ENCODE assay signal across 35 cellular contexts in the genomic region with DNA sequence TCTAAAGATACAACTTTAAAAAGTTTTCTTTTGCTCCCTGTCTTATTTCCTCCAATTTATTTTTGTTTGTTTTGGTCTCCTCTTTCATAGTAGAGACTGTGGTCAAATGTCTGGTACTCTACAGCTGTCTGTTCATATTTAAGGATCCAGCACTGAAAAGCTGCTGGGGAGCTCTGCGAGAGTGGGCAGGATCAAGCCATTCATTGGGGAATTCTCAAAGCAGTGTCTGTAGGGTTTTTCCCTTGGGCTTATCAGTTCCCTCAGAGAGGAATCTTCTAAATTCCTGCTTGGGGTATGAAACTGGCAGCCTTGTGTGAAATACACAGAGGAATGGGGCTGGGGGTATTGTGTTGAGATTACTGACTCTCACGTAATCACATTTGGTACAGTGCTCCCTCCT.
"Had no signal": no experiment of that assay in that cellular context is flagged by ENCODE, and none has a peak within 500 bp of the region (broad histone marks: within the 10 kb centered on the region; RNA-seq: fewer than 3 reads in every experiment).

No MANE protein-coding gene starts in this region.

- H3K79me2 ChIP-seq: hepatocyte had no signal

- H3K4me1 ChIP-seq: body of pancreas, colonic mucosa had no signal

- H3K4me3 ChIP-seq: body of pancreas, cardiac muscle cell, colonic mucosa, gastrocnemius medialis, hepatocyte, ovary, upper lobe of left lung had no signal

- H3K27me3 ChIP-seq: body of pancreas, cardiac muscle cell, colonic mucosa, gastrocnemius medialis, hepatocyte, ovary, upper lobe of left lung had no signal

- DNase-seq: activated CD4-positive, alpha-beta memory T cell treated with anti-CD3 and anti-CD28 coated beads, Interleukin-2, amount 10 ng/mL, durations not matched to agents 7 days and 5 days; activated CD4-positive, alpha-beta T cell treated with anti-CD3 and anti-CD28 coated beads for 1 hour; activated CD4-positive, alpha-beta T cell treated with anti-CD3 and anti-CD28 coated beads, Interleukin-2, amount 10 ng/mL, durations not matched to agents 7 days and 5 days; activated CD8-positive, alpha-beta memory T cell treated with anti-CD3 and anti-CD28 coated beads, Interleukin-2, amount 10 ng/mL, durations not matched to agents 7 days and 5 days; activated effector memory CD4-positive, alpha-beta T cell treated with Interleukin-2 at 50 U/mL for 16 hours; activated naive CD4-positive, alpha-beta T cell treated with Interleukin-2 at 50 U/mL for 16 hours; activated T-cell treated with anti-CD3 and anti-CD28 coated beads for 4 hours; activated T-cell treated with anti-CD3 and anti-CD28 coated beads, Interleukin-2, amount 50 U/mL, for 72 hours; aorta; body of pancreas; cerebellar nuclear complex; colonic mucosa; effector memory CD4-positive, alpha-beta T cell; erythroblast; gastrocnemius medialis; glutamatergic neuron; immature natural killer cell; kidney; left colon; ovary; retina; small intestine; stimulated activated CD4-positive, alpha-beta T cell treated with anti-CD3 and anti-CD28 coated beads, Interleukin-1b, Interleukin-23, amount 100 ng/mL, for 48 hours; stimulated activated CD4-positive, alpha-beta T cell treated with anti-CD3 and anti-CD28 coated beads, Interleukin-4, amount 100 ng/mL, for 4 hours; stimulated activated CD8-positive, alpha-beta memory T cell treated with anti-CD3 and anti-CD28 coated beads, Interleukin-4, amount 100 ng/mL, for 48 hours; stimulated activated naive CD8-positive, alpha-beta T cell treated with anti-CD3 and anti-CD28 coated beads, Interleukin-15, amount 100 ng/mL, for 72 hours; substantia nigra; T-helper 2 cell; upper lobe of left lung had no signal

- H3K4me2 ChIP-seq: hepatocyte had no signal

- H3K27ac ChIP-seq: body of pancreas, cardiac muscle cell, colonic mucosa, gastrocnemius medialis, hepatocyte, ovary, upper lobe of left lung had no signal

- H3K9me3 ChIP-seq: body of pancreas, colonic mucosa, gastrocnemius medialis, ovary, upper lobe of left lung had no signal

- H3K36me3 ChIP-seq: colonic mucosa, ovary had no signal

- ATAC-seq: activated CD8-positive, alpha-beta memory T cell treated with anti-CD3 and anti-CD28 coated beads, Interleukin-2, amount 10 ng/mL, durations not matched to agents 7 days and 5 days; activated T-cell treated with anti-CD3 and anti-CD28 coated beads, Interleukin-2, amount 50 U/mL, for 72 hours; body of pancreas; gastrocnemius medialis; left colon; natural killer cell treated with Interleukin-12 subunit alpha and Interleukin-12 subunit beta and Interleukin-15 and Interleukin-18, amount 100 ng/mL, for 72 hours; sciatic nerve; stimulated activated memory B cell treated with anti-CD40 and anti-IgM and Interleukin-4, amounts not matched to agents 10 μg/mL and 1 μg/mL and 100 μg/mL, for 72 hours; stimulated activated naive CD8-positive, alpha-beta T cell treated with anti-CD3 and anti-CD28 coated beads, Interleukin-15, amount 100 ng/mL, for 72 hours; WTC11 had no signal

- H2AFZ ChIP-seq: hepatocyte had no signal
